In the genomic region with DNA sequence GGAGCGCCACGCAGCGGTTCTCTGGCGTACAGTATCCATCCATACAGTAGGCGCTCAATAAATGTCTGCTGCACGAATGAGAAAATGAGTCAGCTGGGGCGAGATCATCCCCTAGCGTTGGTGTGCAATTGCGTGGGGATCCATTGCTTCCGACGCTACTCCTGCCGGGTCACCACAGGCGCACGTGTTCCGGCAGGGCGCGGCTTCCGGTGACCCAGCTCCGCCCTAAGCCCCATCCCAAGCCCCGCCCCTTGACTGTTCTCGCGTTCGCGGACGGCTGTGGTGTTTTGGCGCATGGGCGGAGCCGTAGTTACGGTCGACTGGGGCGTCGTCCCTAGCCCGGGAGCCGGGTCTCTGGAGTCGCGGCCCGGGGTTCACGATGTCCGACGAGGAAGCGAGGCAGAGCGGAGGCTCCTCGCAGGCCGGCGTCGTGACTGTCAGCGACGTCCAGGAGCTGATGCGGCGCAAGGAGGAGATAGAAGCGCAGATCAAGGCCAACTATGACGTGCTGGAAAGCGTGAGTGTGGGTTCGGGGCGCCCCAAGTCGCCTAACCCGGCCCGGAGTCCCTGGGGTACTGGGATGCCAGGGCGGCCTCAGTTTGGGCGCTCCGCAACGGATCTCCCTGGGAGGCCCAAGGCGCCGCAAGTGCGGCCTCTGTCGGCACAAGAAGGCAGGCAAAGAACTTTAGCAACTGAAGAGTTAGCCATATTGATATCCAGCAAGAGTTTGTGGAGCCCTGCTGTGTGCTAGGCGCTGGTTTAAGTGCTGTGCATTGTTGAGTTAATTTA, we compare ENCODE assay signal across 1 cellular context.
TF ChIP-seq lines count a peak whose summit lies in the region.

A gene with protein sequence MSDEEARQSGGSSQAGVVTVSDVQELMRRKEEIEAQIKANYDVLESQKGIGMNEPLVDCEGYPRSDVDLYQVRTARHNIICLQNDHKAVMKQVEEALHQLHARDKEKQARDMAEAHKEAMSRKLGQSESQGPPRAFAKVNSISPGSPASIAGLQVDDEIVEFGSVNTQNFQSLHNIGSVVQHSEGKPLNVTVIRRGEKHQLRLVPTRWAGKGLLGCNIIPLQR (plus strand): TSS at position 313 of the 789 bp plus-strand sequence. CDS start 67 bp downstream, at position 380.

TF ChIP-seq in HEK293, 187 proteins besides CTCF, POLR2A, EP300 and RAD21 (continued from another document):
- TF ChIP-seq, protein P1, sequence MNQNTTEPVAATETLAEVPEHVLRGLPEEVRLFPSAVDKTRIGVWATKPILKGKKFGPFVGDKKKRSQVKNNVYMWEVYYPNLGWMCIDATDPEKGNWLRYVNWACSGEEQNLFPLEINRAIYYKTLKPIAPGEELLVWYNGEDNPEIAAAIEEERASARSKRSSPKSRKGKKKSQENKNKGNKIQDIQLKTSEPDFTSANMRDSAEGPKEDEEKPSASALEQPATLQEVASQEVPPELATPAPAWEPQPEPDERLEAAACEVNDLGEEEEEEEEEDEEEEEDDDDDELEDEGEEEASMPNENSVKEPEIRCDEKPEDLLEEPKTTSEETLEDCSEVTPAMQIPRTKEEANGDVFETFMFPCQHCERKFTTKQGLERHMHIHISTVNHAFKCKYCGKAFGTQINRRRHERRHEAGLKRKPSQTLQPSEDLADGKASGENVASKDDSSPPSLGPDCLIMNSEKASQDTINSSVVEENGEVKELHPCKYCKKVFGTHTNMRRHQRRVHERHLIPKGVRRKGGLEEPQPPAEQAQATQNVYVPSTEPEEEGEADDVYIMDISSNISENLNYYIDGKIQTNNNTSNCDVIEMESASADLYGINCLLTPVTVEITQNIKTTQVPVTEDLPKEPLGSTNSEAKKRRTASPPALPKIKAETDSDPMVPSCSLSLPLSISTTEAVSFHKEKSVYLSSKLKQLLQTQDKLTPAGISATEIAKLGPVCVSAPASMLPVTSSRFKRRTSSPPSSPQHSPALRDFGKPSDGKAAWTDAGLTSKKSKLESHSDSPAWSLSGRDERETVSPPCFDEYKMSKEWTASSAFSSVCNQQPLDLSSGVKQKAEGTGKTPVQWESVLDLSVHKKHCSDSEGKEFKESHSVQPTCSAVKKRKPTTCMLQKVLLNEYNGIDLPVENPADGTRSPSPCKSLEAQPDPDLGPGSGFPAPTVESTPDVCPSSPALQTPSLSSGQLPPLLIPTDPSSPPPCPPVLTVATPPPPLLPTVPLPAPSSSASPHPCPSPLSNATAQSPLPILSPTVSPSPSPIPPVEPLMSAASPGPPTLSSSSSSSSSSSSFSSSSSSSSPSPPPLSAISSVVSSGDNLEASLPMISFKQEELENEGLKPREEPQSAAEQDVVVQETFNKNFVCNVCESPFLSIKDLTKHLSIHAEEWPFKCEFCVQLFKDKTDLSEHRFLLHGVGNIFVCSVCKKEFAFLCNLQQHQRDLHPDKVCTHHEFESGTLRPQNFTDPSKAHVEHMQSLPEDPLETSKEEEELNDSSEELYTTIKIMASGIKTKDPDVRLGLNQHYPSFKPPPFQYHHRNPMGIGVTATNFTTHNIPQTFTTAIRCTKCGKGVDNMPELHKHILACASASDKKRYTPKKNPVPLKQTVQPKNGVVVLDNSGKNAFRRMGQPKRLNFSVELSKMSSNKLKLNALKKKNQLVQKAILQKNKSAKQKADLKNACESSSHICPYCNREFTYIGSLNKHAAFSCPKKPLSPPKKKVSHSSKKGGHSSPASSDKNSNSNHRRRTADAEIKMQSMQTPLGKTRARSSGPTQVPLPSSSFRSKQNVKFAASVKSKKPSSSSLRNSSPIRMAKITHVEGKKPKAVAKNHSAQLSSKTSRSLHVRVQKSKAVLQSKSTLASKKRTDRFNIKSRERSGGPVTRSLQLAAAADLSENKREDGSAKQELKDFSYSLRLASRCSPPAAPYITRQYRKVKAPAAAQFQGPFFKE (tag by site-specific recombination; IDR thresholded peaks at IDR 0.05; ENCODE audit: borderline replicate concordance) = no peak
- TF ChIP-seq, protein P2, sequence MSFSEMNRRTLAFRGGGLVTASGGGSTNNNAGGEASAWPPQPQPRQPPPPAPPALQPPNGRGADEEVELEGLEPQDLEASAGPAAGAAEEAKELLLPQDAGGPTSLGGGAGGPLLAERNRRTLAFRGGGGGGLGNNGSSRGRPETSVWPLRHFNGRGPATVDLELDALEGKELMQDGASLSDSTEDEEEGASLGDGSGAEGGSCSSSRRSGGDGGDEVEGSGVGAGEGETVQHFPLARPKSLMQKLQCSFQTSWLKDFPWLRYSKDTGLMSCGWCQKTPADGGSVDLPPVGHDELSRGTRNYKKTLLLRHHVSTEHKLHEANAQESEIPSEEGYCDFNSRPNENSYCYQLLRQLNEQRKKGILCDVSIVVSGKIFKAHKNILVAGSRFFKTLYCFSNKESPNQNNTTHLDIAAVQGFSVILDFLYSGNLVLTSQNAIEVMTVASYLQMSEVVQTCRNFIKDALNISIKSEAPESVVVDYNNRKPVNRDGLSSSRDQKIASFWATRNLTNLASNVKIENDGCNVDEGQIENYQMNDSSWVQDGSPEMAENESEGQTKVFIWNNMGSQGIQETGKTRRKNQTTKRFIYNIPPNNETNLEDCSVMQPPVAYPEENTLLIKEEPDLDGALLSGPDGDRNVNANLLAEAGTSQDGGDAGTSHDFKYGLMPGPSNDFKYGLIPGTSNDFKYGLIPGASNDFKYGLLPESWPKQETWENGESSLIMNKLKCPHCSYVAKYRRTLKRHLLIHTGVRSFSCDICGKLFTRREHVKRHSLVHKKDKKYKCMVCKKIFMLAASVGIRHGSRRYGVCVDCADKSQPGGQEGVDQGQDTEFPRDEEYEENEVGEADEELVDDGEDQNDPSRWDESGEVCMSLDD (tag by site-specific recombination; IDR thresholded peaks at IDR 0.05) = peak; percentile 99
- TF ChIP-seq ZNF169 (tag by site-specific recombination; IDR thresholded peaks at IDR 0.05) (no peak), ZFP41 (tag by site-specific recombination; IDR thresholded peaks at IDR 0.05; ENCODE audit: borderline replicate concordance) (no peak), ZNF473 (tag by site-specific recombination; IDR thresholded peaks at IDR 0.05) (no peak), GFI1B (tag by site-specific recombination; IDR thresholded peaks at IDR 0.05) (peak; percentile 3; the same call in 1 of the 2 replicates), ZNF239 (tag by site-specific recombination; IDR thresholded peaks at IDR 0.05) (no peak), SP2 (tag by site-specific recombination; IDR thresholded peaks at IDR 0.05) (peak; percentile 95), ZNF776 (tag by site-specific recombination; IDR thresholded peaks at IDR 0.05; ENCODE audit: borderline replicate concordance) (no peak), ZNF677 (tag by site-specific recombination; IDR thresholded peaks at IDR 0.05) (no peak), REPIN1 (tag by site-specific recombination; IDR thresholded peaks at IDR 0.05; ENCODE audit: low read depth) (no peak; the same call in 1 of the 2 replicates), ZNF175 (tag by site-specific recombination; IDR thresholded peaks at IDR 0.05) (no peak), YY2 (tag by site-specific recombination; IDR thresholded peaks at IDR 0.05) (peak; percentile 84)
- TF ChIP-seq, protein P3, sequence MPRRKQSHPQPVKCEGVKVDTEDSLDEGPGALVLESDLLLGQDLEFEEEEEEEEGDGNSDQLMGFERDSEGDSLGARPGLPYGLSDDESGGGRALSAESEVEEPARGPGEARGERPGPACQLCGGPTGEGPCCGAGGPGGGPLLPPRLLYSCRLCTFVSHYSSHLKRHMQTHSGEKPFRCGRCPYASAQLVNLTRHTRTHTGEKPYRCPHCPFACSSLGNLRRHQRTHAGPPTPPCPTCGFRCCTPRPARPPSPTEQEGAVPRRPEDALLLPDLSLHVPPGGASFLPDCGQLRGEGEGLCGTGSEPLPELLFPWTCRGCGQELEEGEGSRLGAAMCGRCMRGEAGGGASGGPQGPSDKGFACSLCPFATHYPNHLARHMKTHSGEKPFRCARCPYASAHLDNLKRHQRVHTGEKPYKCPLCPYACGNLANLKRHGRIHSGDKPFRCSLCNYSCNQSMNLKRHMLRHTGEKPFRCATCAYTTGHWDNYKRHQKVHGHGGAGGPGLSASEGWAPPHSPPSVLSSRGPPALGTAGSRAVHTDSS (tag by site-specific recombination; IDR thresholded peaks at IDR 0.05) = no peak
- TF ChIP-seq, protein P4, sequence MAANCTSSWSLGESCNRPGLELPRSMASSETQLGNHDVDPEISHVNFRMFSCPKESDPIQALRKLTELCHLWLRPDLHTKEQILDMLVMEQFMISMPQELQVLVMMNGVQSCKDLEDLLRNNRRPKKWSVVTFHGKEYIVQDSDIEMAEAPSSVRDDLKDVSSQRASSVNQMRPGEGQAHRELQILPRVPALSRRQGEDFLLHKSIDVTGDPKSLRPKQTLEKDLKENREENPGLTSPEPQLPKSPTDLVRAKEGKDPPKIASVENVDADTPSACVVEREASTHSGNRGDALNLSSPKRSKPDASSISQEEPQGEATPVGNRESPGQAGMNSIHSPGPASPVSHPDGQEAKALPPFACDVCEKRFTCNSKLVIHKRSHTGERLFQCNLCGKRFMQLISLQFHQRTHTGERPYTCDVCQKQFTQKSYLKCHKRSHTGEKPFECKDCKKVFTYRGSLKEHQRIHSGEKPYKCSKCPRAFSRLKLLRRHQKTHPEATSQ (tag by site-specific recombination; IDR thresholded peaks at IDR 0.05) = peak; percentile 67
